23 cellular contexts compared by ENCODE assay signal in the genomic region with DNA sequence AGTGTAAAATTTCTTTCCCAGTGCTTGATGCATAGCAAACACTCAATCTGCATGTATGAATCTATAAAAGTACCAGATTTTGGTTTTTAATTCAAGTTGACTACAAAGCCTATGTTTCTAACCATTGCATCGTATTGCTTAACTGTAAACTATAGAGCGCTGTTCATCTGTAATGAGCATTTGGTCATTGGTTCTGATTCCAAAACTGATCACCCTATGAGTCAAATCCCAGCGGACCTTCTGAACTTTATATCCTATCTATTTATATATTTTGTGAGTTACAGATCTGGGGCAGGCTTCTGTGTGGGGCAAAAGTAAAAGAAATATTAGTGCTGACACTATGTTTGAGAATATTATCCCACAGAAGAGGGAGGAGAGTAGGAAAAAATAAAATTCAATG.
"Had no signal": no experiment of that assay in that cellular context is flagged by ENCODE, and none has a peak within 500 bp of the region (broad histone marks: within the 10 kb centered on the region; RNA-seq: fewer than 3 reads in every experiment).

No MANE protein-coding gene starts in this region.

- ATAC-seq: HepG2, Panc1, PC-3 had no signal

- DNase-seq: IMR-90; Karpas-422; KG1; NCI-H1092 treated with DMSO at 0.1 percent for 48 hours; NCI-H1436; NCI-H187; NCI-H2029; NCI-H2081 treated with DMSO at 0.1 percent for 48 hours; NCI-H2171; NCI-H226; NCI-H446; NCI-H510A; NCI-H524 treated with DMSO at 0.1 percent for 48 hours; NCI-H69; NCI-H774; NK-92 treated with Interleukin-12 subunit alpha and Interleukin-12 subunit beta, amount 100 ng/mL, for 24 hours; PC-3; SHP77; SK-N-SH had no signal

- H3K4me3 ChIP-seq: MG63 had no signal

- H3K36me3 ChIP-seq: MG63 had no signal

- H3K27me3 ChIP-seq: MG63 had no signal

- H3K27ac ChIP-seq: RWPE1 had no signal
